13 cellular contexts compared by ENCODE assay signal in the genomic region with DNA sequence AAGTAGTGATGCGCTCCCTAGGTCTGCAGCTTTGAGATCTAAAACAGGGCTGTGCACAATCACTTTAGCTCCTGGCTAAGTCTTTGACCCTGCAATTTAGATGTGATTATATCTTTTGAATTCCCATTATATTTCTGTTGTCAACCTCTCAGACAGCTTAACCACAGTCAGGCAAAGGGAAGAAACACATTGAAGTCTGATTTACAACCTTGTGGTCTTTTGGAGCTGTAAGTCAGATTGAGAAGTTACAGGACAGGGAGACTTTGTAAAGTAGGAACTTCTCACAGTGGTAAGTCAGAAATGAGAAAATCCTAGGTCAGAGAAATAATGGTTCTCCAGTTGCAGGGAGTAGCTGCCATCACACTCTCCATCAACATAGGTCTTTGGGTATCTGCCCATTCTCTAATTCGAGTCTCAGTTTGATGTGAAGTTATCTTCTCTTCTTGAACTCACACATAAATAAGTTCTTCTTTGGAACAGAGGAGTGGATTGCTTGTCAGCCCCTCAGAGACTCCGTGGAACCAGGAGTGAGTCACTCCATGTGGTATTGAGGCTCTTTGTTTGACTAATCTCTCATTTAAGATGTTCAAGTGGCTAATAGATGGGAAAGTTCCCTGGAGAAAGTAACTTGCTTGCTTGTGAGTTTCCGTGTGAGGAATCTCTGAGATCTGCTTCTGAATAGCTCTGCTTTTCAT. TPM values are rescaled to one million over a fixed set of nuclear protein-coding genes. Genes with fewer than 3 reads are reported as not detected.
DNase-seq lines count a peak whose midpoint lies in the region; ATAC-seq, FAIRE-seq and TF ChIP-seq lines count a peak whose summit lies in the region.
"Had no signal": no experiment of that assay in that cellular context is flagged by ENCODE, and none has a peak within 500 bp of the region (broad histone marks: within the 10 kb centered on the region; RNA-seq: fewer than 3 reads in every experiment).

No MANE protein-coding gene starts in this region.

- no peaks in the 10 kb centered on the region for H4K20me1 ChIP-seq in K562 (replicated peaks; ENCODE audit: control insufficient read depth, insufficient read depth, low read length)

- POLR2A ChIA-PET in K562 (lab: Yijun Ruan, JAX) = interaction anchor here (1.0 to 2.3 kb wide), 4 partner anchors 10 to 20 kb away, joined by 3 to 7 read pairs (median 6); no protein-coding TSS in a partner anchor

- in situ Hi-C loops in K562 (cut with MboI) = no loop called here

- no peak for TF ChIP-seq RAD21 in K562 (CRISPR knock-in tag; conservative IDR thresholded peaks at IDR 0.05 in 1 of 2, IDR thresholded peaks at IDR 0.05 in 1 of 2)

- no peak overlapping the region for H3K27ac ChIP-seq in K562 (ENCODE audit: extremely low read depth, low read depth, low read length)
- H3K27ac ChIP-seq: 22Rv1, adrenal gland had no signal

- no peak for TF ChIP-seq CTCF in K562 (IDR thresholded peaks at IDR 0.05 in 2 of 3, conservative IDR thresholded peaks at IDR 0.05 in 1 of 3; ENCODE audit: insufficient read depth in 2 of 3, low read depth in 1 of 3, low read length in 3 of 3)

- intact Hi-C loops in K562 (cut with micrococcal nuclease) = loop anchor here (10.0 kb wide), 1 partner anchor 292 kb away; no protein-coding TSS in a partner anchor

- no peak for TF ChIP-seq EP300 in K562 (IDR thresholded peaks at IDR 0.05; ENCODE audit: low read length)

- no peak overlapping the region for H3K9ac ChIP-seq in K562 (ENCODE audit: insufficient read depth in 1 of 2, low read depth in 2 of 2, low read length in 2 of 2)

- H3K4me1 ChIP-seq in K562 (replicated peaks in 1 of 2; ENCODE audit: control insufficient read depth in 2 of 2, insufficient read depth in 2 of 2, low read length in 2 of 2) = no peaks in the 10 kb centered on the region; a peak in 1 of 5 replicates

- no peak for ATAC-seq in K562

- BruUV-seq in K562 (replicated peaks; lab: Mats Ljungman, UMichigan) = no TSS peak

- 0 out of 2 replicates have a peak overlapping the region, but pooled peaks have one; percentile 33 for H2AFZ ChIP-seq in K562 (ENCODE audit: low read depth, low read length)

- no peaks in the 10 kb centered on the region for H3K79me2 ChIP-seq in K562 (ENCODE audit: control insufficient read depth, insufficient read depth, low read length)

- no peak for FAIRE-seq in K562 (lab: Jason Lieb, UNC)

- no peak for TF ChIP-seq POLR2A in K562 (conservative IDR thresholded peaks at IDR 0.05)

- WGBS in K562 (ENCODE audit: insufficient coverage, low coverage, missing lambda C conversion rate) = 37% methylated on average over 4 of the region's 4 CpGs

- H3K36me3 ChIP-seq in K562 (ENCODE audit: control insufficient read depth, insufficient read depth, low read length) = no peaks in the 10 kb centered on the region
- H3K36me3 ChIP-seq: adrenal gland, heart right ventricle had no signal

- no peak overlapping the region for H3K4me3 ChIP-seq in K562
- H3K4me3 ChIP-seq: adrenal gland, heart right ventricle had no signal

- H3K27me3 ChIP-seq in K562 (ENCODE audit: control insufficient read depth in 2 of 2, insufficient read depth in 2 of 2, low read length in 2 of 2) = no peaks in the 10 kb centered on the region
- H3K27me3 ChIP-seq: adrenal gland, heart right ventricle had no signal

- H3K9me1 ChIP-seq in K562 (ENCODE audit: control insufficient read depth, insufficient read depth, low read length) = no peaks in the 10 kb centered on the region

- CTCF ChIA-PET in K562 (lab: Yijun Ruan, JAX; ENCODE audit: low intra/inter-chr PET ratio) = interaction anchor here (0.6 kb wide), 1 partner anchor 848 kb away, joined by 3 read pairs; no protein-coding TSS in a partner anchor

- no peak overlapping the region for H3K4me2 ChIP-seq in K562 (ENCODE audit: insufficient read depth, low read length)

- peak; percentile 4 for DNase-seq in DMS53 (lab: John Stamatoyannopoulos, UW)
- DNase-seq in DMS53 treated with DMSO at 0.1 percent for 48 hours (lab: John Stamatoyannopoulos, UW; ENCODE audit: unreplicated experiment) = no peak
- peak; percentile 53 for DNase-seq in NCI-H2227 treated with DMSO at 0.1 percent for 48 hours (lab: John Stamatoyannopoulos, UW)
- no peak for DNase-seq in K562 (ENCODE audit: extremely low read depth in 1 of 4, low spot score in 3 of 4)
- DNase-seq in renal cortical epithelial cell (ENCODE audit: low read depth) = peak; percentile 67
- no peak for DNase-seq in superior temporal gyrus (ENCODE audit: extremely low spot score)
- DNase-seq in effector CD8-positive, alpha-beta T cell (lab: John Stamatoyannopoulos, UW) = no peak
- no peak for DNase-seq in NCI-H1694 treated with DMSO at 0.1 percent for 48 hours (lab: John Stamatoyannopoulos, UW)
- DNase-seq: adrenal gland, heart right ventricle, naive B cell, NCI-H2081 had no signal

- no peaks in the 10 kb centered on the region for H3K9me3 ChIP-seq in K562 (replicated peaks; ENCODE audit: control insufficient read depth, insufficient read depth, low read depth, low read length)
- H3K9me3 ChIP-seq: adrenal gland had no signal

TF ChIP-seq in K562, 482 proteins besides CTCF, POLR2A, EP300 and RAD21:
- peak; percentile 76 for TF ChIP-seq MEIS2 (IDR thresholded peaks at IDR 0.05; ENCODE audit: partially characterized antibody)
- TF ChIP-seq, protein P1, sequence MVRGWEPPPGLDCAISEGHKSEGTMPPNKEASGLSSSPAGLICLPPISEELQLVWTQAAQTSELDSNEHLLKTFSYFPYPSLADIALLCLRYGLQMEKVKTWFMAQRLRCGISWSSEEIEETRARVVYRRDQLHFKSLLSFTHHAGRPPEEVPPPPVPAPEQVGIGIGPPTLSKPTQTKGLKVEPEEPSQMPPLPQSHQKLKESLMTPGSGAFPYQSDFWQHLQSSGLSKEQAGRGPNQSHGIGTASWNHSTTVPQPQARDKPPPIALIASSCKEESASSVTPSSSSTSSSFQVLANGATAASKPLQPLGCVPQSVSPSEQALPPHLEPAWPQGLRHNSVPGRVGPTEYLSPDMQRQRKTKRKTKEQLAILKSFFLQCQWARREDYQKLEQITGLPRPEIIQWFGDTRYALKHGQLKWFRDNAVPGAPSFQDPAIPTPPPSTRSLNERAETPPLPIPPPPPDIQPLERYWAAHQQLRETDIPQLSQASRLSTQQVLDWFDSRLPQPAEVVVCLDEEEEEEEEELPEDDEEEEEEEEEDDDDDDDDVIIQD (CRISPR knock-in tag; IDR thresholded peaks at IDR 0.05) = no peak
TF ChIP-seq in K562: peak in this region for 1.

RNA-seq across cellular contexts. Expression of a gene that starts 35.0 kb away (rescaled TPM):
- total RNA-seq in K562 (2011; cell fraction: chromatin; rRNA removed; ENCODE audit: low replicate concordance) = 35.0 and 54.6 TPM in 2 replicates
- total RNA-seq in K562 (2011; cell fraction: nucleolus; rRNA removed) = 17.8 and 31.9 TPM in 2 replicates
- total RNA-seq in K562 (2011; cell fraction: nucleoplasm; rRNA removed) = 34.4 and 40.1 TPM in 2 replicates
- total RNA-seq in K562 (2014; rRNA removed) (4.9 and 7.7 TPM in 2 replicates), K562 (2014; rRNA removed; fragmentation: Illumina TruSeq; extraction: Trizol) (3.7 and 4.1 TPM in 2 replicates), K562 (2015; rRNA removed; fragmentation: Illumina TruSeq; extraction: Trizol) (5.0 and 7.2 TPM in 2 replicates), K562 (2021) (3.7 and 4.3 TPM in 2 replicates), renal cortical epithelial cell (77.6 and 560 TPM in 2 replicates)
- polyA plus RNA-seq in K562 (2011; rRNA removed) (3.5 and 3.8 TPM in 2 replicates), K562 (2014; fragmentation: Illumina TruSeq; extraction: Trizol) (3.3 and 3.9 TPM in 2 replicates), K562 (2014; fragmentation: Nextera tagmentation; extraction: Ambion mirVana) (1 to 10 TPM; 3.5 to 3.9 TPM), K562 (2014; rRNA removed) (4.5 and 7.8 TPM in 2 replicates)
- 3.9 and 4.2 TPM in 2 replicates for polyA plus RNA-seq in K562 (2011; cell fraction: cytosol; rRNA removed)
- polyA plus RNA-seq in K562 (2011; cell fraction: nucleus; rRNA removed) = 29.7 and 31.8 TPM in 2 replicates
- polyA plus RNA-seq in K562 (2012) = 8.4 and 8.8 TPM in 2 replicates
- 5.2 and 6.6 TPM in 2 replicates for polyA minus RNA-seq in K562 (2011; rRNA and poly(A)+ RNA removed)
- polyA minus RNA-seq in K562 (2011; cell fraction: cytosol; rRNA and poly(A)+ RNA removed) = 6.8 and 10.6 TPM in 2 replicates
- polyA minus RNA-seq in K562 (2011; cell fraction: nucleus; rRNA and poly(A)+ RNA removed) = 23.8 and 32.1 TPM in 2 replicates

Comparison
In these comparisons a context has a peak if more than half of its experiments do, and no peak if none do; other contexts are left out.
1. DNase-seq: peak in DMS53 (single experiment), NCI-H2227 treated with DMSO at 0.1 percent for 48 hours (single experiment) and renal cortical epithelial cell (single experiment); none in DMS53 treated with DMSO at 0.1 percent for 48 hours (single experiment), K562 (0 of 4), superior temporal gyrus (single experiment), effector CD8-positive, alpha-beta T cell (single experiment) and NCI-H1694 treated with DMSO at 0.1 percent for 48 hours (single experiment).